ENCODE assay signal across 18 cellular contexts in genomic region chr1:156195853-156196252, GRCh38. TPM values are rescaled to one million over a fixed set of nuclear protein-coding genes. Genes with fewer than 3 reads are reported as not detected.
DNase-seq lines count a peak whose midpoint lies in the region; ATAC-seq, FAIRE-seq and TF ChIP-seq lines count a peak whose summit lies in the region.
"Had no signal": no experiment of that assay in that cellular context is flagged by ENCODE, and none has a peak within 500 bp of the region (broad histone marks: within the 10 kb centered on the region; RNA-seq: fewer than 3 reads in every experiment).

No MANE protein-coding gene starts in this region.

- no peak for FAIRE-seq in GM12878 (lab: Jason Lieb, UNC)
- FAIRE-seq: A204.1 had no signal

- SMC1A ChIA-PET in GM12878 (lab: Charles Lee; ENCODE audit: uncharacterized antibody, unreplicated experiment) = interaction anchor here (1.8 to 6.5 kb wide), 3 partner anchors 16 to 48 kb away, joined by 5 to 50 read pairs (median 43); partner anchors contain the start of genes PMF1 and SEMA4A

- CTCF ChIA-PET in GM12878 (lab: Yijun Ruan, JAX) = interaction anchor here (6.7 to 7.2 kb wide), 2 partner anchors 29 to 47 kb away, joined by 68 to 76 read pairs; no protein-coding TSS in a partner anchor

- H3K36me3 Mint-ChIP-seq in activated CD4-positive, alpha-beta T cell treated with anti-CD3 and anti-CD28 coated beads, Interleukin-2, amount 10 ng/mL, durations not matched to agents 24 days and 14 days (ENCODE audit: low read depth) = peaks cover 59% of the 10 kb centered on the region

- in situ Hi-C loops in GM12878 (cut with MboI) = no loop called here

- H3K27me3 ChIP-seq in Loucy (ENCODE audit: insufficient read depth, low read length, poor library complexity, severe bottlenecking) = no peaks in the 10 kb centered on the region
- no peaks in the 10 kb centered on the region for H3K27me3 ChIP-seq in GM12878 (replicated peaks in 1 of 2; ENCODE audit: control insufficient read depth in 2 of 2, insufficient read depth in 2 of 2, low read length in 1 of 2)
- no peaks in the 10 kb centered on the region for H3K27me3 ChIP-seq in neural cell (ENCODE audit: insufficient read depth, low read depth, low read length)
- no peaks in the 10 kb centered on the region for H3K27me3 ChIP-seq in sigmoid colon
- H3K27me3 ChIP-seq: left lung had no signal

- H3K27ac ChIP-seq in GM12878 (ENCODE audit: control insufficient read depth, insufficient read depth) (peak overlapping the region; percentile 20; the same call in 1 of the 2 replicates), neural cell (ENCODE audit: low read length) (no peak overlapping the region), sigmoid colon (no peak overlapping the region)
- H3K27ac ChIP-seq: HL-60, left lung had no signal

- peaks cover 14% of the 10 kb centered on the region for H4K20me1 ChIP-seq in Loucy (ENCODE audit: insufficient read depth, low read length, poor library complexity, severe bottlenecking)
- H4K20me1 ChIP-seq in GM12878 (ENCODE audit: control insufficient read depth, insufficient read depth) = no peaks in the 10 kb centered on the region
- no peaks in the 10 kb centered on the region for H4K20me1 ChIP-seq in neural cell (ENCODE audit: insufficient read depth)

- WGBS in GM12878 (ENCODE audit: insufficient coverage, insufficient replicate concordance, low lambda C conversion rate, missing lambda C conversion rate) = 66% methylated on average over 4 of the region's 4 CpGs
- WGBS in sigmoid colon, 2 donors = 66 to 77% methylated on average over 4 of the region's 4 CpGs

- peak overlapping the region; percentile 44 for H3K4me3 ChIP-seq in Loucy (ENCODE audit: low read length, poor library complexity, severe bottlenecking)
- peak overlapping the region; percentile 46 for H3K4me3 ChIP-seq in GM12878
- H3K4me3 ChIP-seq in neural cell (ENCODE audit: low read length) = peak overlapping the region; percentile 85
- H3K4me3 ChIP-seq in sigmoid colon = no peak overlapping the region

- H3K79me2 ChIP-seq in Loucy (ENCODE audit: insufficient read depth, low read length) = peaks cover 72% of the 10 kb centered on the region
- peaks cover 70% of the 10 kb centered on the region for H3K79me2 ChIP-seq in GM12878 (ENCODE audit: control insufficient read depth, insufficient read depth, low read length)
- H3K79me2 ChIP-seq in neural cell (replicated peaks; ENCODE audit: insufficient read depth, low read length) = peaks cover 38% of the 10 kb centered on the region

- intact Hi-C loops in activated CD4-positive, alpha-beta T cell treated with anti-CD3 and anti-CD28 coated beads, Interleukin-2, amount 10 ng/mL, durations not matched to agents 24 days and 14 days (cut with micrococcal nuclease) = loop anchor here (5.0 to 10.0 kb wide), 3 partner anchors 34 to 559 kb away; partner anchors contain the start of gene HDGF
- intact Hi-C loops in GM12878 (cut with micrococcal nuclease; ENCODE audit: unreplicated experiment) (no loop called here), sigmoid colon (cut with DNase I) (loop anchor here (2.0 to 10.0 kb wide), 2 partner anchors 17 to 939 kb away; partner anchors contain the start of genes ETV3 and PMF1)

- peak overlapping the region; percentile 35 for H3K27ac Mint-ChIP-seq in activated CD4-positive, alpha-beta T cell treated with anti-CD3 and anti-CD28 coated beads, Interleukin-2, amount 10 ng/mL, durations not matched to agents 24 days and 14 days

- H2AFZ ChIP-seq in Loucy (ENCODE audit: low read length) = no peak overlapping the region
- H2AFZ ChIP-seq in GM12878 (ENCODE audit: control insufficient read depth, low read depth, low read length) = no peak overlapping the region
- no peak overlapping the region for H2AFZ ChIP-seq in neural cell (ENCODE audit: low read depth, low read length)

- no TSS peak for BruUV-seq in GM12878 (replicated peaks; lab: Mats Ljungman, UMichigan)

- H3K9me3 Mint-ChIP-seq in activated CD4-positive, alpha-beta T cell treated with anti-CD3 and anti-CD28 coated beads, Interleukin-2, amount 10 ng/mL, durations not matched to agents 24 days and 14 days = no peaks in the 10 kb centered on the region

- peaks cover 71% of the 10 kb centered on the region for H3K4me1 Mint-ChIP-seq in activated CD4-positive, alpha-beta T cell treated with anti-CD3 and anti-CD28 coated beads, Interleukin-2, amount 10 ng/mL, durations not matched to agents 24 days and 14 days

- POLR2A ChIA-PET in GM12878 (lab: Charles Lee) = interaction anchor here (0.6 to 11.8 kb wide), 3 partner anchors 16 to 45 kb away, joined by 3 to 158 read pairs (median 139); partner anchors contain the start of genes PMF1 and SEMA4A

- TF ChIP-seq RAD21 in GM12878 (IDR thresholded peaks at IDR 0.05; ENCODE audit: insufficient read depth, low read depth, low read length) (no peak), neural cell (conservative IDR thresholded peaks at IDR 0.05) (no peak)

- peaks cover 7% of the 10 kb centered on the region; the same call in 1 of the 2 replicates for H3K36me3 ChIP-seq in Loucy (ENCODE audit: insufficient read depth, low read length)
- H3K36me3 ChIP-seq in GM12878 (ENCODE audit: control insufficient read depth in 2 of 2, insufficient read depth in 2 of 2, low read length in 1 of 2) = peaks cover 6% of the 10 kb centered on the region in 2 experiments; a peak in 3 of 4 replicates
- H3K36me3 ChIP-seq in neural cell (ENCODE audit: insufficient read depth, low read length) = no peaks in the 10 kb centered on the region
- peaks cover 5 to 15% (median 7%) of the 10 kb centered on the region in 4 donors for H3K36me3 ChIP-seq in sigmoid colon

- TF ChIP-seq CTCF in Loucy (conservative IDR thresholded peaks at IDR 0.05; ENCODE audit: low read length) (no peak), GM12878 (IDR thresholded peaks at IDR 0.05 in 2 of 3, conservative IDR thresholded peaks at IDR 0.05 in 1 of 3; ENCODE audit: control insufficient read depth in 2 of 3, extremely low read depth in 1 of 3, insufficient read depth in 1 of 3, low read depth in 3 of 3, low read length in 3 of 3) (no peak), neural cell (IDR thresholded peaks at IDR 0.05; ENCODE audit: poor library complexity, severe bottlenecking) (no peak), sigmoid colon (IDR thresholded peaks at IDR 0.05) (no peak)

- ATAC-seq in GM12878 (no peak), GM18858 (IDR thresholded peaks at IDR 0.05; ENCODE audit: unreplicated experiment) (no peak)
- ATAC-seq: HCT116; left lung; stimulated activated naive CD8-positive, alpha-beta T cell treated with anti-CD3 and anti-CD28 coated beads, Interleukin-15, Interleukin-2, amounts not matched to agents 100 U/mL and 50 U/mL, for 24 hours had no signal

- RAD21 ChIA-PET in GM12878 (lab: Charles Lee; ENCODE audit: unreplicated experiment) = interaction anchor here (4.7 to 7.4 kb wide), 3 partner anchors 16 to 45 kb away, joined by 44 to 139 read pairs (median 65); partner anchors contain the start of genes PMF1 and SEMA4A

- DNase-seq in activated CD4-positive, alpha-beta T cell treated with anti-CD3 and anti-CD28 coated beads, Interleukin-2, amount 10 ng/mL, durations not matched to agents 24 days and 14 days = no peak
- no peak for DNase-seq in activated CD4-positive, alpha-beta T cell treated with anti-CD3 and anti-CD28 coated beads, Interleukin-2, amount 50 U/mL, for 48 hours
- DNase-seq in GM12878 (ENCODE audit: low read depth, low spot score) (no peak), sigmoid colon (no peak), amygdala (lab: John Stamatoyannopoulos, UW) (no peak)
- DNase-seq: dermis blood vessel endothelial cell; hippocampal formation; left lung; NCI-H187 treated with DMSO at 0.1 percent for 48 hours; NCI-H526 treated with DMSO at 0.1 percent for 48 hours; occipital lobe; stimulated activated naive CD8-positive, alpha-beta T cell treated with anti-CD3 and anti-CD28 coated beads, Interleukin-15, Interleukin-2, amounts not matched to agents 100 U/mL and 50 U/mL, for 24 hours had no signal

- peak overlapping the region; percentile 44 for H3K9ac ChIP-seq in Loucy (ENCODE audit: low read depth, low read length, poor library complexity, severe bottlenecking)
- H3K9ac ChIP-seq in GM12878 (ENCODE audit: control insufficient read depth, insufficient read depth, low read length) = no peak overlapping the region; the same call in 1 of the 2 replicates
- no peak overlapping the region for H3K9ac ChIP-seq in neural cell (ENCODE audit: low read length)

- H3F3A ChIP-seq in Loucy (ENCODE audit: low read depth) (no peaks in the 10 kb centered on the region), neural cell (ENCODE audit: insufficient read depth, low read length, poor library complexity, severe bottlenecking) (peaks cover 3% of the 10 kb centered on the region)

- H3K4me2 ChIP-seq in Loucy (ENCODE audit: low read depth, low read length, poor library complexity, severe bottlenecking) (peak overlapping the region; percentile 96), GM12878 (ENCODE audit: control insufficient read depth, insufficient read depth) (peak overlapping the region; percentile 38), neural cell (ENCODE audit: low read length) (no peak overlapping the region)

- no peaks in the 10 kb centered on the region for H3K27me3 Mint-ChIP-seq in activated CD4-positive, alpha-beta T cell treated with anti-CD3 and anti-CD28 coated beads, Interleukin-2, amount 10 ng/mL, durations not matched to agents 24 days and 14 days

- H3K9me3 ChIP-seq in Loucy (ENCODE audit: insufficient read depth, low read depth, low read length) (no peaks in the 10 kb centered on the region), GM12878 (replicated peaks; ENCODE audit: control insufficient read depth, insufficient read depth, low read length) (no peaks in the 10 kb centered on the region), neural cell (ENCODE audit: low read length) (no peaks in the 10 kb centered on the region), sigmoid colon (no peaks in the 10 kb centered on the region)
- H3K9me3 ChIP-seq: left lung had no signal

- H3K4me3 Mint-ChIP-seq in activated CD4-positive, alpha-beta T cell treated with anti-CD3 and anti-CD28 coated beads, Interleukin-2, amount 10 ng/mL, durations not matched to agents 24 days and 14 days = peak overlapping the region; percentile 100

- TF ChIP-seq EP300 in GM12878 (IDR thresholded peaks at IDR 0.05; ENCODE audit: borderline replicate concordance in 1 of 2, control insufficient read depth in 1 of 2, low read depth in 2 of 2, low read length in 2 of 2) (no peak), neural cell (conservative IDR thresholded peaks at IDR 0.05; ENCODE audit: poor library complexity, severe bottlenecking) (no peak), sigmoid colon (IDR thresholded peaks at IDR 0.05) (no peak)

- H3K4me1 ChIP-seq in Loucy (ENCODE audit: insufficient read depth, low read length, poor library complexity, severe bottlenecking) = peaks cover 55% of the 10 kb centered on the region
- peaks cover 11% of the 10 kb centered on the region for H3K4me1 ChIP-seq in GM12878 (ENCODE audit: control insufficient read depth, insufficient read depth, low read length)
- peaks cover 0 to 29% (median 17%) of the 10 kb centered on the region in 4 donors for H3K4me1 ChIP-seq in sigmoid colon

- H3K9me2 ChIP-seq in Loucy (replicated peaks; ENCODE audit: low read depth, low read length) = no peaks in the 10 kb centered on the region
- H3K9me2 ChIP-seq in neural cell (ENCODE audit: insufficient read depth, low read length) = no peaks in the 10 kb centered on the region

- TF ChIP-seq POLR2A in GM12878 (IDR thresholded peaks at IDR 0.05; ENCODE audit: low read depth, low read length) (no peak), sigmoid colon (IDR thresholded peaks at IDR 0.05) (no peak)

RNA-seq across cellular contexts. Expression of gene SLC25A44, which starts 1.9 kb away (rescaled TPM):
- 61.0 and 67.9 TPM in 2 replicates for total RNA-seq in activated CD4-positive, alpha-beta T cell treated with anti-CD3 and anti-CD28 coated beads, Interleukin-2, amount 10 ng/mL, durations not matched to agents 24 days and 14 days
- 29.0 and 32.4 TPM in 2 replicates for total RNA-seq in GM12878 (2013; cell fraction: nucleolus; rRNA removed)
- 22.4 and 25.6 TPM in 2 replicates for total RNA-seq in GM12878 (2014; rRNA removed)
- 21.1 TPM in 2 replicates for total RNA-seq in GM12878 (2014; rRNA removed; fragmentation: Illumina TruSeq; extraction: Trizol)
- total RNA-seq in GM12878 (2021) = 28.7 and 37.7 TPM in 2 replicates
- 12.3 TPM for polyA plus RNA-seq in GM12878 (2011; ENCODE audit: low read depth)
- 22.2 and 36.3 TPM in 2 replicates for polyA plus RNA-seq in GM12878 (2011; rRNA removed)
- polyA plus RNA-seq in GM12878 (2011; cell fraction: cytosol; rRNA removed) = 37.9 and 40.4 TPM in 2 replicates
- polyA plus RNA-seq in GM12878 (2011; cell fraction: nucleus; rRNA removed) = 21.2 and 21.6 TPM in 2 replicates
- polyA plus RNA-seq in GM12878 (2012) = 12.9 and 17.2 TPM in 2 replicates
- 36.5 and 43.3 TPM in 2 replicates for polyA plus RNA-seq in GM12878 (2014; fragmentation: Illumina TruSeq; extraction: Trizol)
- 1 to 10 TPM; 7.1 to 9.2 TPM for polyA plus RNA-seq in GM12878 (2014; fragmentation: Nextera tagmentation; extraction: Ambion mirVana)
- polyA plus RNA-seq in GM12878 (2014; rRNA removed) = 28.3 and 29.9 TPM in 2 replicates
- polyA plus RNA-seq in GM12878 (2016; fragmentation: Nextera tagmentation; extraction: Ambion mirVana) = 10 to 100 TPM; 32.5 to 35.8 TPM
- 39.0 and 49.8 TPM in 2 replicates for polyA minus RNA-seq in GM12878 (2011; rRNA and poly(A)+ RNA removed)
- polyA minus RNA-seq in GM12878 (2011; cell fraction: cytosol; rRNA and poly(A)+ RNA removed) = 10.4 and 12.9 TPM in 2 replicates
- polyA minus RNA-seq in GM12878 (2011; cell fraction: nucleus; rRNA and poly(A)+ RNA removed) = 7.4 and 13.0 TPM in 2 replicates
- polyA plus RNA-seq in neural cell = 13.7 and 16.2 TPM in 2 replicates
- polyA minus RNA-seq in neural cell = 17.0 and 17.6 TPM in 2 replicates
- 10 to 100 TPM in 1 of 4 donors, 1 to 10 TPM in 3; 8.6 to 13.3 (median 9.4) TPM for total RNA-seq in sigmoid colon
- polyA plus RNA-seq in sigmoid colon = 10 to 100 TPM in 2 of 3 donors, 1 to 10 TPM in 1; 7.8 to 15.3 (median 11.8) TPM

RNA-seq across cellular contexts. Expression of gene PMF1, which starts 17.0 kb away (rescaled TPM):
- 107 and 113 TPM in 2 replicates for total RNA-seq in activated CD4-positive, alpha-beta T cell treated with anti-CD3 and anti-CD28 coated beads, Interleukin-2, amount 10 ng/mL, durations not matched to agents 24 days and 14 days
- total RNA-seq in GM12878 (2013; cell fraction: nucleolus; rRNA removed) = 23.6 and 24.0 TPM in 2 replicates
- total RNA-seq in GM12878 (2014; rRNA removed) = 70.8 and 72.4 TPM in 2 replicates
- total RNA-seq in GM12878 (2014; rRNA removed; fragmentation: Illumina TruSeq; extraction: Trizol) = 52.8 and 60.1 TPM in 2 replicates
- total RNA-seq in GM12878 (2021) = 63.7 and 68.4 TPM in 2 replicates
- 34.3 TPM for polyA plus RNA-seq in GM12878 (2011; ENCODE audit: low read depth)
- 39.9 and 52.8 TPM in 2 replicates for polyA plus RNA-seq in GM12878 (2011; rRNA removed)
- polyA plus RNA-seq in GM12878 (2011; cell fraction: cytosol; rRNA removed) = 98.3 and 110 TPM in 2 replicates
- 47.2 and 59.4 TPM in 2 replicates for polyA plus RNA-seq in GM12878 (2011; cell fraction: nucleus; rRNA removed)
- polyA plus RNA-seq in GM12878 (2012) = 42.0 and 52.6 TPM in 2 replicates
- polyA plus RNA-seq in GM12878 (2014; fragmentation: Illumina TruSeq; extraction: Trizol) = 62.4 and 72.7 TPM in 2 replicates
- polyA plus RNA-seq in GM12878 (2014; fragmentation: Nextera tagmentation; extraction: Ambion mirVana) = 10 to 100 TPM in 1 of 2 experiments, 1 to 10 TPM in 1; 6.7 to 17.6 TPM
- polyA plus RNA-seq in GM12878 (2014; rRNA removed) = 81.0 and 81.7 TPM in 2 replicates
- 100 to 1,000 TPM in 1 of 2 experiments, 10 to 100 TPM in 1; 97.8 to 105 TPM for polyA plus RNA-seq in GM12878 (2016; fragmentation: Nextera tagmentation; extraction: Ambion mirVana)
- 20.9 and 31.2 TPM in 2 replicates for polyA minus RNA-seq in GM12878 (2011; rRNA and poly(A)+ RNA removed)
- 10.0 and 11.7 TPM in 2 replicates for polyA minus RNA-seq in GM12878 (2011; cell fraction: cytosol; rRNA and poly(A)+ RNA removed)
- polyA minus RNA-seq in GM12878 (2011; cell fraction: nucleus; rRNA and poly(A)+ RNA removed) = 4.7 and 10.7 TPM in 2 replicates
- polyA plus RNA-seq in neural cell = 97.0 and 98.7 TPM in 2 replicates
- 37.4 and 45.3 TPM in 2 replicates for polyA minus RNA-seq in neural cell
- total RNA-seq in sigmoid colon = 10 to 100 TPM; 41.1 to 61.2 (median 50.8) TPM
- 10 to 100 TPM; 46.2 to 75.1 (median 60.7) TPM for polyA plus RNA-seq in sigmoid colon

RNA-seq across cellular contexts. Expression of gene SEMA4A, which starts 42.5 kb away (rescaled TPM):
- 12.1 and 12.7 TPM in 2 replicates for total RNA-seq in activated CD4-positive, alpha-beta T cell treated with anti-CD3 and anti-CD28 coated beads, Interleukin-2, amount 10 ng/mL, durations not matched to agents 24 days and 14 days
- 64.1 and 65.1 TPM in 2 replicates for total RNA-seq in GM12878 (2013; cell fraction: nucleolus; rRNA removed)
- total RNA-seq in GM12878 (2014; rRNA removed) (24.4 and 36.5 TPM in 2 replicates), GM12878 (2014; rRNA removed; fragmentation: Illumina TruSeq; extraction: Trizol) (16.5 and 17.2 TPM in 2 replicates), GM12878 (2021) (46.3 and 52.1 TPM in 2 replicates), sigmoid colon (1 to 10 TPM; 1.6 to 2.9 (median 1.8) TPM)
- polyA plus RNA-seq in GM12878 (2011; ENCODE audit: low read depth) = 18.2 TPM
- polyA plus RNA-seq in GM12878 (2011; rRNA removed) (10.5 and 20.9 TPM in 2 replicates), GM12878 (2014; fragmentation: Illumina TruSeq; extraction: Trizol) (25.7 and 31.2 TPM in 2 replicates), GM12878 (2014; fragmentation: Nextera tagmentation; extraction: Ambion mirVana) (1 to 10 TPM; 2.6 to 3.4 TPM), GM12878 (2014; rRNA removed) (34.4 and 38.4 TPM in 2 replicates), GM12878 (2016; fragmentation: Nextera tagmentation; extraction: Ambion mirVana) (10 to 100 TPM; 60.3 to 64.2 TPM), neural cell (17.1 and 38.4 TPM in 2 replicates), sigmoid colon (1 to 10 TPM; 1.4 to 6.3 (median 1.8) TPM)
- polyA plus RNA-seq in GM12878 (2011; cell fraction: cytosol; rRNA removed) = 24.1 and 29.5 TPM in 2 replicates
- 35.2 and 36.4 TPM in 2 replicates for polyA plus RNA-seq in GM12878 (2011; cell fraction: nucleus; rRNA removed)
- polyA plus RNA-seq in GM12878 (2012) = 25.7 and 38.9 TPM in 2 replicates
- 35.6 and 48.7 TPM in 2 replicates for polyA minus RNA-seq in GM12878 (2011; rRNA and poly(A)+ RNA removed)
- 21.6 and 23.9 TPM in 2 replicates for polyA minus RNA-seq in GM12878 (2011; cell fraction: cytosol; rRNA and poly(A)+ RNA removed)
- polyA minus RNA-seq in GM12878 (2011; cell fraction: nucleus; rRNA and poly(A)+ RNA removed) = 25.8 and 43.8 TPM in 2 replicates
- 18.6 and 20.5 TPM in 2 replicates for polyA minus RNA-seq in neural cell

RNA-seq across cellular contexts. Expression of gene BGLAP, which starts 46.1 kb away (rescaled TPM):
- total RNA-seq in activated CD4-positive, alpha-beta T cell treated with anti-CD3 and anti-CD28 coated beads, Interleukin-2, amount 10 ng/mL, durations not matched to agents 24 days and 14 days = 1.9 and 2.3 TPM in 2 replicates
- 2.5 and 2.7 TPM in 2 replicates for total RNA-seq in GM12878 (2013; cell fraction: nucleolus; rRNA removed)
- total RNA-seq in GM12878 (2014; rRNA removed) (0.54 and 1.8 TPM in 2 replicates), GM12878 (2014; rRNA removed; fragmentation: Illumina TruSeq; extraction: Trizol) (0.40 TPM in 1 of 2 replicates, not detected in the other), GM12878 (2021) (0.40 and 0.74 TPM in 2 replicates), sigmoid colon (10 to 100 TPM in 1 of 4 donors, 1 to 10 TPM in 3; 3.9 to 15.9 (median 6.5) TPM)
- polyA plus RNA-seq in GM12878 (2011; ENCODE audit: low read depth) = 0.45 TPM
- polyA plus RNA-seq in GM12878 (2011; rRNA removed) (0.23 TPM in 1 of 2 replicates, not detected in the other), GM12878 (2014; fragmentation: Illumina TruSeq; extraction: Trizol) (not detected in 2 replicates), GM12878 (2014; fragmentation: Nextera tagmentation; extraction: Ambion mirVana) (not detected), GM12878 (2014; rRNA removed) (0.69 and 1.3 TPM in 2 replicates), GM12878 (2016; fragmentation: Nextera tagmentation; extraction: Ambion mirVana) (under 1 TPM; 0.20 to 0.40 TPM), neural cell (1.9 and 2.5 TPM in 2 replicates), sigmoid colon (1 to 10 TPM in 1 of 3 donors, not detected in 2; 1.0 TPM)
- 0.21 and 0.67 TPM in 2 replicates for polyA plus RNA-seq in GM12878 (2011; cell fraction: cytosol; rRNA removed)
- 1.9 and 2.8 TPM in 2 replicates for polyA plus RNA-seq in GM12878 (2011; cell fraction: nucleus; rRNA removed)
- polyA plus RNA-seq in GM12878 (2012) = 0.45 and 0.77 TPM in 2 replicates
- not detected in 2 replicates for polyA minus RNA-seq in GM12878 (2011; rRNA and poly(A)+ RNA removed)
- polyA minus RNA-seq in GM12878 (2011; cell fraction: cytosol; rRNA and poly(A)+ RNA removed) = not detected in 2 replicates
- 1.3 and 2.6 TPM in 2 replicates for polyA minus RNA-seq in GM12878 (2011; cell fraction: nucleus; rRNA and poly(A)+ RNA removed)
- polyA minus RNA-seq in neural cell = 0.73 and 0.81 TPM in 2 replicates
- total RNA-seq: dermis blood vessel endothelial cell, occipital lobe had no signal

RNA-seq across cellular contexts. Expression of gene PAQR6, which starts 52.0 kb away (rescaled TPM):
- 4.2 and 4.6 TPM in 2 replicates for total RNA-seq in activated CD4-positive, alpha-beta T cell treated with anti-CD3 and anti-CD28 coated beads, Interleukin-2, amount 10 ng/mL, durations not matched to agents 24 days and 14 days
- total RNA-seq in GM12878 (2013; cell fraction: nucleolus; rRNA removed) = 7.9 and 12.4 TPM in 2 replicates
- total RNA-seq in GM12878 (2014; rRNA removed) (2.3 and 2.9 TPM in 2 replicates), GM12878 (2014; rRNA removed; fragmentation: Illumina TruSeq; extraction: Trizol) (0.98 and 1.1 TPM in 2 replicates), GM12878 (2021) (2.6 and 3.5 TPM in 2 replicates), sigmoid colon (1 to 10 TPM in 3 of 4 donors, under 1 TPM in 1; 0.99 to 7.7 (median 7.2) TPM)
- 2.2 TPM for polyA plus RNA-seq in GM12878 (2011; ENCODE audit: low read depth)
- polyA plus RNA-seq in GM12878 (2011; rRNA removed) (1.8 and 2.4 TPM in 2 replicates), GM12878 (2014; fragmentation: Illumina TruSeq; extraction: Trizol) (1.0 and 1.3 TPM in 2 replicates), GM12878 (2014; fragmentation: Nextera tagmentation; extraction: Ambion mirVana) (under 1 TPM; 0.42 to 0.73 TPM), GM12878 (2014; rRNA removed) (4.5 and 5.1 TPM in 2 replicates), GM12878 (2016; fragmentation: Nextera tagmentation; extraction: Ambion mirVana) (1 to 10 TPM in 1 of 2 experiments, under 1 TPM in 1; 0.77 to 1.3 TPM), neural cell (16.8 and 27.3 TPM in 2 replicates), sigmoid colon (1 to 10 TPM in 2 of 3 donors, under 1 TPM in 1; 0.69 to 3.4 (median 3.0) TPM)
- polyA plus RNA-seq in GM12878 (2011; cell fraction: cytosol; rRNA removed) = 2.2 and 3.4 TPM in 2 replicates
- polyA plus RNA-seq in GM12878 (2011; cell fraction: nucleus; rRNA removed) = 31.9 and 41.6 TPM in 2 replicates
- 4.3 and 5.0 TPM in 2 replicates for polyA plus RNA-seq in GM12878 (2012)
- polyA minus RNA-seq in GM12878 (2011; rRNA and poly(A)+ RNA removed) = 0.29 and 0.46 TPM in 2 replicates
- polyA minus RNA-seq in GM12878 (2011; cell fraction: cytosol; rRNA and poly(A)+ RNA removed) = not detected in 2 replicates
- polyA minus RNA-seq in GM12878 (2011; cell fraction: nucleus; rRNA and poly(A)+ RNA removed) = 1.5 and 3.1 TPM in 2 replicates
- 2.2 and 3.4 TPM in 2 replicates for polyA minus RNA-seq in neural cell

Comparison
In these comparisons a context has a peak if more than half of its experiments do, and no peak if none do; other contexts are left out.
1. H3K4me3 ChIP-seq: peak in Loucy (single experiment), GM12878 (single experiment) and neural cell (single experiment); none in sigmoid colon (0 of 4).